ENCODE assay signal across 8 cellular contexts in genomic region chr11:40294343-40294723, GRCh38.
DNase-seq lines count a peak whose midpoint lies in the region; ATAC-seq and TF ChIP-seq lines count a peak whose summit lies in the region.

No MANE protein-coding gene starts in this region.

- H3K9me3 Mint-ChIP-seq in natural killer cell treated with Interleukin-12 subunit alpha and Interleukin-12 subunit beta and Interleukin-15 and Interleukin-18, amount 100 ng/mL, for 72 hours: peaks cover 5% of the 10 kb centered on the region

- peaks cover 47% of the 10 kb centered on the region for H3K27me3 ChIP-seq in RWPE2 (ENCODE audit: insufficient read depth, poor library complexity, severe bottlenecking)

- no peaks in the 10 kb centered on the region for H3K4me1 ChIP-seq in RWPE2 (ENCODE audit: insufficient read depth, poor library complexity, severe bottlenecking)

- H3K4me1 Mint-ChIP-seq in natural killer cell treated with Interleukin-12 subunit alpha and Interleukin-12 subunit beta and Interleukin-15 and Interleukin-18, amount 100 ng/mL, for 72 hours (ENCODE audit: low read depth in 2 of 2): peaks cover 5 to 10% of the 10 kb centered on the region in 2 donors

- peak overlapping the region; percentile 67 for H3K4me3 Mint-ChIP-seq in natural killer cell treated with Interleukin-12 subunit alpha and Interleukin-12 subunit beta and Interleukin-15 and Interleukin-18, amount 100 ng/mL, for 72 hours

- DNase-seq in RWPE2 (ENCODE audit: low spot score) (no peak), NCI-H146 (lab: John Stamatoyannopoulos, UW) (no peak), iPS-NIHi7 (ENCODE audit: extremely low spot score) (no peak), DMS79 treated with DMSO at 0.1 percent for 48 hours (lab: John Stamatoyannopoulos, UW) (no peak)
- DNase-seq in natural killer cell treated with Interleukin-12 subunit alpha and Interleukin-12 subunit beta and Interleukin-15 and Interleukin-18, amount 100 ng/mL, for 72 hours (ENCODE audit: low spot score): no peak

- H3K27ac Mint-ChIP-seq in natural killer cell treated with Interleukin-12 subunit alpha and Interleukin-12 subunit beta and Interleukin-15 and Interleukin-18, amount 100 ng/mL, for 72 hours: no peak overlapping the region

- no peak overlapping the region for H3K4me3 ChIP-seq in RWPE2 (ENCODE audit: severe bottlenecking)

- no peaks in the 10 kb centered on the region for H3K9me3 ChIP-seq in RWPE2 (ENCODE audit: severe bottlenecking)

- H3K36me3 ChIP-seq in RWPE2 (ENCODE audit: low read depth): no peaks in the 10 kb centered on the region

- ATAC-seq in GM18909 (IDR thresholded peaks at IDR 0.05; ENCODE audit: poor library complexity, unreplicated experiment): peak; percentile 23
- ATAC-seq in HG02642 (IDR thresholded peaks at IDR 0.05; ENCODE audit: poor library complexity, unreplicated experiment): peak; percentile 22
- peak; percentile 8; the same call in 1 of the 3 replicates for ATAC-seq in RWPE2 (ENCODE audit: low read depth)
- no peak for ATAC-seq in natural killer cell treated with Interleukin-12 subunit alpha and Interleukin-12 subunit beta and Interleukin-15 and Interleukin-18, amount 100 ng/mL, for 72 hours
- ATAC-seq in HG03196 (IDR thresholded peaks at IDR 0.05; ENCODE audit: unreplicated experiment): no peak

- H3K27me3 Mint-ChIP-seq in natural killer cell treated with Interleukin-12 subunit alpha and Interleukin-12 subunit beta and Interleukin-15 and Interleukin-18, amount 100 ng/mL, for 72 hours: peaks cover 8 to 12% of the 10 kb centered on the region in 2 donors

- no peaks in the 10 kb centered on the region for H3K36me3 Mint-ChIP-seq in natural killer cell treated with Interleukin-12 subunit alpha and Interleukin-12 subunit beta and Interleukin-15 and Interleukin-18, amount 100 ng/mL, for 72 hours

- TF ChIP-seq CTCF in RWPE2 (IDR thresholded peaks at IDR 0.05; ENCODE audit: poor library complexity, severe bottlenecking): peak; percentile 69

- no peak overlapping the region for H3K27ac ChIP-seq in RWPE2 (ENCODE audit: poor library complexity, severe bottlenecking)

Comparison
In these comparisons a context has a peak if more than half of its experiments do, and no peak if none do; other contexts are left out.
1. ATAC-seq: peak in GM18909 (single experiment), HG02642 (single experiment) and RWPE2 (single experiment); none in natural killer cell treated with Interleukin-12 subunit alpha and Interleukin-12 subunit beta and Interleukin-15 and Interleukin-18, amount 100 ng/mL, for 72 hours (0 of 2) and HG03196 (single experiment).